Comparison of ENCODE assay signal across 21 cellular contexts in genomic region chr1:43559714-43560113, GRCh38. TPM values are rescaled to one million over a fixed set of nuclear protein-coding genes. Genes with fewer than 3 reads are reported as not detected.
"Had no signal": no experiment of that assay in that cellular context is flagged by ENCODE, and none has a peak within 500 bp of the region (broad histone marks: within the 10 kb centered on the region; RNA-seq: fewer than 3 reads in every experiment).

No MANE protein-coding gene starts in this region.

- H3K4me1 ChIP-seq: left ventricle myocardium inferior had no signal

- ATAC-seq: effector memory CD8-positive, alpha-beta T cell; gastroesophageal sphincter; left cardiac atrium; lower lobe of right lung; stimulated activated naive B cell treated with anti-CD40 and anti-IgM and Interleukin-4, amounts not matched to agents 10 μg/mL and 1 μg/mL and 100 μg/mL, for 72 hours; stimulated activated naive CD8-positive, alpha-beta T cell treated with anti-CD3 and anti-CD28 coated beads, Interleukin-15, amount 100 ng/mL, for 72 hours had no signal

- DNase-seq: effector memory CD8-positive, alpha-beta T cell; esophagus squamous epithelium; foreskin fibroblast; glutamatergic neuron; immature natural killer cell; kidney; left cardiac atrium; left ventricle myocardium inferior; lower lobe of right lung; naive B cell; nephron progenitor cell; posterior cingulate gyrus; sigmoid colon; stimulated activated CD4-positive, alpha-beta T cell treated with anti-CD3 and anti-CD28 coated beads, Interleukin-2, amount 100 ng/mL, for 24 hours; stimulated activated CD4-positive, alpha-beta T cell treated with anti-CD3 and anti-CD28 coated beads, Interleukin-4, amount 100 ng/mL, for 4 hours; stimulated activated naive B cell treated with anti-CD40 and anti-IgM and Interleukin-4, amounts not matched to agents 10 μg/mL and 1 μg/mL and 100 μg/mL, for 72 hours; stimulated activated naive CD8-positive, alpha-beta T cell treated with anti-CD3 and anti-CD28 coated beads, Interleukin-15, amount 100 ng/mL, for 72 hours; transverse colon had no signal

- H3K27me3 ChIP-seq: esophagus squamous epithelium, gastroesophageal sphincter, sigmoid colon, transverse colon had no signal

- H3K4me3 ChIP-seq: esophagus squamous epithelium, gastroesophageal sphincter, left ventricle myocardium inferior, lower lobe of right lung, sigmoid colon, skin epidermis, thoracic aorta, transverse colon had no signal

- H3K27ac ChIP-seq: left ventricle myocardium inferior, lower lobe of right lung, skin epidermis, thoracic aorta had no signal

- H3K36me3 ChIP-seq: left ventricle myocardium inferior, thoracic aorta, transverse colon had no signal

- H3K9me3 ChIP-seq: esophagus squamous epithelium, gastroesophageal sphincter, left ventricle myocardium inferior, lower lobe of right lung, sigmoid colon, thoracic aorta, transverse colon had no signal

RNA-seq across cellular contexts. Expression of gene PTPRF, which starts 29.0 kb away (rescaled TPM):
- polyA plus RNA-seq: immature natural killer cell had no signal
